In the genomic region with DNA sequence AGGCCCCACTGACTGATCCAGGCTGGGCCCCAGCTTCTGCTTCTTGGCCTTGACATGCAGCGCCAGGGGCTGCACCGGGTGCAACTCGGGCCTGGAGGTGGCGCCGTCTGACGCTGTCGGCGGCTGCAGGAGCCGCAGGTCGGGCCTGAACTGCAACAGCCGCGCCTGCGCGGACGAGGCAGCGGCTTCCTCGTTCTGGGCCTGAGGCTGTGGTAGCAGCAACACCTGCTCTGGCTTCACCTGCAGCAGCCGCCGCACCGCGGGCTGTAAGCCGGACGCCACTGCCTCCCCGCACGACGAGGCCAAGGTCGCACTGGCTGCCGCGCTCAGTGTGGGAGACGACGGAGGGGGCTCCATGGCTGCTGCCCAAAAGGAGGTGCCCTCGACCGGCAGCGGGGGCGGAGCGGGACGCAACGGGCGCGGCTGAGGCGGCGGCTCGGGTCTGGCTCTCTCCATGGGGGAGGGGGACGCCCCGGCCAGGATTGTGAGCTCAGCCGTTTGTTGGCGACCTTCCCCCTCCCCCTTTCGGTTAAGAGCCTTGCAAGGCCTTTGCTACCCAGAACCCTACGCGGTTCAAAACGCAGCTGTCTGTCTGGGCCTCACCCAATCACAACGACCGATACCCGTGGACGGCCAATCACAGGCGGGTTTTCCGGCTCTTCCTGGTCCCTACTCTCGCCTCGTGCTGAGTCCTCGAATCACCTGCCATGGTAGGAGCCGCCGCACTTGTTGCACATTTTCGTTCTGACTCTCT, we compare ENCODE assay signal across 9 cellular contexts. TPM values are rescaled to one million over a fixed set of nuclear protein-coding genes. Genes with fewer than 3 reads are reported as not detected.
DNase-seq lines count a peak whose midpoint lies in the region; ATAC-seq and TF ChIP-seq lines count a peak whose summit lies in the region.
"Had no signal": no experiment of that assay in that cellular context is flagged by ENCODE, and none has a peak within 500 bp of the region (broad histone marks: within the 10 kb centered on the region; RNA-seq: fewer than 3 reads in every experiment).

No MANE protein-coding gene starts in this region.

- no peaks in the 10 kb centered on the region for H3K36me3 ChIP-seq in colonic mucosa

- H3K9ac ChIP-seq in colonic mucosa (ENCODE audit: low read depth in 2 of 2, low read length in 2 of 2) = peak overlapping the region in 1 of 2 donors; percentile 76

- H3K4me3 ChIP-seq in colonic mucosa = peak overlapping the region; percentile 42

- peak; percentile 97 for DNase-seq in DMS53 (lab: John Stamatoyannopoulos, UW)
- peak; percentile 83 for DNase-seq in colonic mucosa
- DNase-seq in lung microvascular endothelial cell (ENCODE audit: low read depth in 2 of 2) = peak; percentile 54 to 66
- DNase-seq in stimulated activated CD8-positive, alpha-beta memory T cell treated with anti-CD3 and anti-CD28 coated beads, Interleukin-2, amount 100 ng/mL, for 48 hours (ENCODE audit: low read depth in 2 of 2) = peak; percentile 67 to 69
- DNase-seq in hippocampal formation (lab: John Stamatoyannopoulos, UW) = no peak
- DNase-seq in H4 (ENCODE audit: low spot score) = no peak

- no peak for TF ChIP-seq CTCF in colonic mucosa (IDR thresholded peaks at IDR 0.05)

- H3K9me3 ChIP-seq in colonic mucosa = no peaks in the 10 kb centered on the region

- H3K27ac ChIP-seq in colonic mucosa = no peak overlapping the region

- H3K4me1 ChIP-seq in colonic mucosa = no peaks in the 10 kb centered on the region

- intact Hi-C loops in colonic mucosa (cut with DNase I) = no loop called here

- H3K27me3 ChIP-seq in colonic mucosa = no peaks in the 10 kb centered on the region

- peak; percentile 90 for ATAC-seq in HG02870 (IDR thresholded peaks at IDR 0.05; ENCODE audit: unreplicated experiment)
- ATAC-seq in activated CD4-positive, CD25-positive, alpha-beta regulatory T cell treated with anti-CD3 and anti-CD28 coated beads, Interleukin-2, amount 50 U/mL, for 24 hours = peak; percentile 98 to 99
- ATAC-seq: HCT116 had no signal

RNA-seq across cellular contexts. Expression of a gene that starts 0.4 kb away (rescaled TPM):
- total RNA-seq in colonic mucosa (under 1 TPM; 0.08 to 0.42 TPM), lung microvascular endothelial cell (not detected in 2 replicates)
- total RNA-seq in H4 (2014; rRNA removed; shearing (Covaris generic)) = not detected in 2 replicates

RNA-seq across cellular contexts. Expression of a gene that starts 19.5 kb away (rescaled TPM):
- total RNA-seq in colonic mucosa (1 to 10 TPM; 5.5 to 5.7 TPM), lung microvascular endothelial cell (not detected in 2 replicates)
- not detected in 2 replicates for total RNA-seq in H4 (2014; rRNA removed; shearing (Covaris generic))

Comparison
In these comparisons a context has a peak if more than half of its experiments do, and no peak if none do; other contexts are left out.
1. DNase-seq: peak in DMS53 (single experiment), colonic mucosa (single experiment), lung microvascular endothelial cell (2 of 2) and stimulated activated CD8-positive, alpha-beta memory T cell treated with anti-CD3 and anti-CD28 coated beads, Interleukin-2, amount 100 ng/mL, for 48 hours (2 of 2); none in hippocampal formation (0 of 2) and H4 (single experiment).